26 cellular contexts compared by ENCODE assay signal in the genomic region with DNA sequence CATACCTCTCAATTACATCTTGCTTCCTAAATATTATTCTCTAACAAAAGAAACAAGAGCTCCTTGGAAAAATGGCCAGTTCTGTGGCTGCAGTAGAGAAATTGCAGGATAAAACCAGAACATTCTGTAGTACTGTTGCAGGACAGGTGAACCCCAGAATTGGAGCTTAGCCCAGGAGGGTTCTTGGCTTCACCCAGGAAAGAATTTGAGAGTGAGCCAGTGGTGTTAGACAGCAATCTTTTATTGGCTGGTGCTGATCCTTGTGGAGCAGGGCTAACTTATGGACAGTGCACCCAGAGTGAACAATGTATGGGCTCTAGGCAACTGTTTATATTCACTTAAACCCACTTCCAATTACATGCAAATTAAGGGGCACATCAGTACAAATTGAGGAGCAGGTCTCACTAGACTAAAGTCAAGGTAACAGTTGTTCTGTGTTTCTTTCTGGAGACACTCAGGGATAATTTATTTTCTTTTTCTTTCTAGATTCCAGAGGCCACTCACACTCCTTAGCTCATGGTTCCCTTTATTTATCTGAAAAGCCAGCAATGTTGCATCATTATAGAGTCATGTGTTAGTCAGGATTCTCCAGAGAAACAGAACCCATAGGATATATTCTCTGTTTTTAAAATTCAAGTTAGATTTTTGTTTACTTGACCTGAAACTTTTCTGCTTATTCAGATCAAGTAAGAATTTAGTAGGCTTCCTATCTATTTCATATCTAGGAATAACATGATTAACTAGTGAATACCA.
DNase-seq lines count a peak whose midpoint lies in the region; ATAC-seq and TF ChIP-seq lines count a peak whose summit lies in the region.
"Had no signal": no experiment of that assay in that cellular context is flagged by ENCODE, and none has a peak within 500 bp of the region (broad histone marks: within the 10 kb centered on the region; RNA-seq: fewer than 3 reads in every experiment).

No MANE protein-coding gene starts in this region.

- DNase-seq in GM03348 (ENCODE audit: low spot score) (peak; percentile 11), SK-N-SH (no peak), fibroblast of pulmonary artery (ENCODE audit: low read depth) (peak; percentile 21), smooth muscle cell (lab: John Stamatoyannopoulos, UW; ENCODE audit: unreplicated experiment) (no peak), NCI-H1436 treated with DMSO at 0.1 percent for 48 hours (lab: John Stamatoyannopoulos, UW) (no peak), NCI-H2107 treated with DMSO at 0.1 percent for 48 hours (lab: John Stamatoyannopoulos, UW; ENCODE audit: unreplicated experiment) (no peak)
- DNase-seq: activated naive CD4-positive, alpha-beta T cell treated with anti-CD3 and anti-CD28 coated beads, Interleukin-2, amount 50 U/mL, for 16 hours; anterior cingulate cortex; CD4-positive, CD25-positive, alpha-beta regulatory T cell; central memory CD4-positive, alpha-beta T cell; foreskin melanocyte; naive thymus-derived CD4-positive, alpha-beta T cell; NCI-H1048; NCI-H187; occipital lobe; retina; spleen; stimulated activated CD4-positive, alpha-beta T cell treated with anti-CD3 and anti-CD28 coated beads, Interleukin-4, amount 100 ng/mL, for 1 hour; stimulated activated naive B cell treated with anti-CD40 and anti-IgM and Interleukin-4, amounts not matched to agents 10 μg/mL and 1 μg/mL and 100 μg/mL, for 72 hours; SW 1271; T1000 had no signal

- H3F3A ChIP-seq in SK-N-SH (replicated peaks; ENCODE audit: insufficient read depth), result peaks cover 52% of the 10 kb centered on the region
- no peaks in the 10 kb centered on the region for H3F3A ChIP-seq in smooth muscle cell (ENCODE audit: low read depth)

- H3K9me3 ChIP-seq in SK-N-SH, result no peaks in the 10 kb centered on the region
- H3K9me3 ChIP-seq in smooth muscle cell (replicated peaks; ENCODE audit: low read depth), result no peaks in the 10 kb centered on the region
- H3K9me3 ChIP-seq: spleen, vagina had no signal

- no peak for TF ChIP-seq EP300 in SK-N-SH (IDR thresholded peaks at IDR 0.05; ENCODE audit: borderline replicate concordance in 1 of 2, low read depth in 1 of 2, low read length in 1 of 2)

- TF ChIP-seq CTCF in SK-N-SH (IDR thresholded peaks at IDR 0.05) (no peak), fibroblast of pulmonary artery (IDR thresholded peaks at IDR 0.05; ENCODE audit: low read length, missing control alignments) (no peak), smooth muscle cell (IDR thresholded peaks at IDR 0.05; ENCODE audit: borderline replicate concordance, insufficient read depth, poor library complexity, severe bottlenecking) (no peak)

- no peaks in the 10 kb centered on the region for H4K20me1 ChIP-seq in SK-N-SH (ENCODE audit: insufficient read depth)
- no peaks in the 10 kb centered on the region for H4K20me1 ChIP-seq in smooth muscle cell (ENCODE audit: low read depth)

- H3K9me2 ChIP-seq in SK-N-SH, result no peaks in the 10 kb centered on the region

- H3K27me3 ChIP-seq in SK-N-SH (ENCODE audit: insufficient read depth) (no peaks in the 10 kb centered on the region), smooth muscle cell (ENCODE audit: low read depth) (no peaks in the 10 kb centered on the region)
- H3K27me3 ChIP-seq: hepatocyte, spleen, vagina had no signal

- H3K4me1 ChIP-seq in SK-N-SH (ENCODE audit: control insufficient read depth in 1 of 2, insufficient read depth in 2 of 2, low read depth in 1 of 2, low read length in 1 of 2), result peaks cover 0 to 18% of the 10 kb centered on the region in 2 experiments; a peak in 2 of 4 replicates
- H3K4me1 ChIP-seq in smooth muscle cell (ENCODE audit: low read depth), result no peaks in the 10 kb centered on the region
- H3K4me1 ChIP-seq: spleen, vagina had no signal

- peak overlapping the region; percentile 8; the same call in 1 of the 2 replicates for H3K4me2 ChIP-seq in SK-N-SH
- H3K4me2 ChIP-seq in smooth muscle cell, result no peak overlapping the region
- H3K4me2 ChIP-seq: hepatocyte had no signal

- CTCF ChIA-PET in SK-N-SH (lab: Yijun Ruan, JAX), result no interaction called here

- no peak for ATAC-seq in GM21515 (IDR thresholded peaks at IDR 0.05; ENCODE audit: unreplicated experiment)
- ATAC-seq: naive thymus-derived CD4-positive, alpha-beta T cell; stimulated activated naive B cell treated with anti-CD40 and anti-IgM and Interleukin-4, amounts not matched to agents 10 μg/mL and 1 μg/mL and 100 μg/mL, for 72 hours; WTC11 had no signal

- H3K9ac ChIP-seq in SK-N-SH, result peak overlapping the region; percentile 13; the same call in 1 of the 2 replicates
- no peak overlapping the region for H3K9ac ChIP-seq in smooth muscle cell (ENCODE audit: low read depth)

- POLR2A ChIA-PET in SK-N-SH (lab: Yijun Ruan, JAX), result no interaction called here

- peak overlapping the region in 1 of 2 experiments; percentile 92; a peak in 3 of 4 replicates for H3K27ac ChIP-seq in SK-N-SH (ENCODE audit: low read depth in 2 of 2, low read length in 1 of 2)
- peak overlapping the region; percentile 68 for H3K27ac ChIP-seq in smooth muscle cell (ENCODE audit: low read depth)
- H3K27ac ChIP-seq: dorsolateral prefrontal cortex, hepatocyte, spleen, vagina had no signal

- no peaks in the 10 kb centered on the region for H3K36me3 ChIP-seq in SK-N-SH (replicated peaks in 1 of 2; ENCODE audit: control insufficient read depth in 1 of 2, insufficient read depth in 2 of 2, low read length in 1 of 2)
- H3K36me3 ChIP-seq in smooth muscle cell (ENCODE audit: low read depth), result no peaks in the 10 kb centered on the region
- H3K36me3 ChIP-seq: spleen, vagina had no signal

- no peak overlapping the region for H3K4me3 ChIP-seq in SK-N-SH (ENCODE audit: low read depth in 2 of 2, low read length in 1 of 2)
- no peak overlapping the region for H3K4me3 ChIP-seq in fibroblast of pulmonary artery (replicated peaks; ENCODE audit: low read depth, low read length)
- no peak overlapping the region for H3K4me3 ChIP-seq in smooth muscle cell
- H3K4me3 ChIP-seq: dorsolateral prefrontal cortex, hepatocyte, spleen, vagina had no signal

- H3K79me2 ChIP-seq in SK-N-SH (ENCODE audit: insufficient read depth), result no peaks in the 10 kb centered on the region
- H3K79me2 ChIP-seq in smooth muscle cell (ENCODE audit: low read depth), result no peaks in the 10 kb centered on the region
- H3K79me2 ChIP-seq: hepatocyte had no signal

- TF ChIP-seq RAD21 in SK-N-SH (IDR thresholded peaks at IDR 0.05; ENCODE audit: low read length), result no peak

- H2AFZ ChIP-seq in SK-N-SH (ENCODE audit: low read depth) (peak overlapping the region; percentile 59; the same call in 1 of the 2 replicates), smooth muscle cell (ENCODE audit: low read depth) (peak overlapping the region; percentile 59)
- H2AFZ ChIP-seq: hepatocyte had no signal

TF ChIP-seq in SK-N-SH, 30 proteins besides CTCF, POLR2A, EP300 and RAD21:
- TF ChIP-seq IRF3 (IDR thresholded peaks at IDR 0.05; ENCODE audit: low read depth, low read length) (no peak), TCF12 (IDR thresholded peaks at IDR 0.05) (peak; percentile 29; the same call in 1 of the 2 replicates)

Comparison
In these comparisons a context has a peak if more than half of its experiments do, and no peak if none do; other contexts are left out.
1. DNase-seq: peak in GM03348 (single experiment) and fibroblast of pulmonary artery (single experiment); none in SK-N-SH (single experiment), smooth muscle cell (single experiment), NCI-H1436 treated with DMSO at 0.1 percent for 48 hours (single experiment) and NCI-H2107 treated with DMSO at 0.1 percent for 48 hours (single experiment).